Comparison of ENCODE assay signal across 13 cellular contexts in genomic region chr6:1595271-1596087, GRCh38. TPM values are rescaled to one million over a fixed set of nuclear protein-coding genes. Genes with fewer than 3 reads are reported as not detected.
DNase-seq lines count a peak whose midpoint lies in the region; ATAC-seq, FAIRE-seq and TF ChIP-seq lines count a peak whose summit lies in the region.
"Had no signal": no experiment of that assay in that cellular context is flagged by ENCODE, and none has a peak within 500 bp of the region (broad histone marks: within the 10 kb centered on the region; RNA-seq: fewer than 3 reads in every experiment).

No MANE protein-coding gene starts in this region.

- H3K9ac ChIP-seq in SK-N-MC (ENCODE audit: insufficient read length) = no peak overlapping the region
- no peak overlapping the region for H3K9ac ChIP-seq in HepG2 (ENCODE audit: insufficient read depth, low read depth, low read length)

- no TSS peak for BruUV-seq in HepG2 (replicated peaks; lab: Mats Ljungman, UMichigan)

- H3K27me3 Mint-ChIP-seq in activated naive CD8-positive, alpha-beta T cell = peaks cover 35% of the 10 kb centered on the region
- H3K27me3 Mint-ChIP-seq in activated naive CD8-positive, alpha-beta T cell treated with anti-CD3 and anti-CD28 coated beads for 36 hours = peaks cover 76% of the 10 kb centered on the region

- WGBS in HepG2 (ENCODE audit: low lambda C conversion rate) = 43% methylated on average over 16 of the region's 28 CpGs
- WGBS in suprapubic skin = 59% methylated on average over 17 of the region's 28 CpGs

- H3K4me2 ChIP-seq in HepG2 (ENCODE audit: low read depth, low read length) = peak overlapping the region; percentile 82

- intact Hi-C loops in HepG2 (cut with micrococcal nuclease; ENCODE audit: unreplicated experiment) (loop anchor here (1.0 to 10.0 kb wide), 7 partner anchors 509 to 1459 kb away; no protein-coding TSS in a partner anchor), vagina (cut with DNase I) (loop anchor here (5.0 kb wide), 2 partner anchors 757 to 1042 kb away; no protein-coding TSS in a partner anchor)

- H3K9me3 Mint-ChIP-seq in activated naive CD8-positive, alpha-beta T cell (ENCODE audit: low read depth) = no peaks in the 10 kb centered on the region
- H3K9me3 Mint-ChIP-seq in activated naive CD8-positive, alpha-beta T cell treated with anti-CD3 and anti-CD28 coated beads for 36 hours = no peaks in the 10 kb centered on the region

- H3K27ac ChIP-seq in SK-N-MC = no peak overlapping the region
- no peak overlapping the region for H3K27ac ChIP-seq in HepG2 (ENCODE audit: extremely low read length, insufficient read depth, low read length)
- H3K27ac ChIP-seq in suprapubic skin = no peak overlapping the region
- H3K27ac ChIP-seq in vagina = no peak overlapping the region
- H3K27ac ChIP-seq: cardiac muscle cell, psoas muscle, upper lobe of right lung, WERI-Rb-1 had no signal

- DNase-seq in activated naive CD8-positive, alpha-beta T cell treated with anti-CD3 and anti-CD28 coated beads for 36 hours = no peak
- DNase-seq in SK-N-MC (ENCODE audit: low read depth, low spot score) (no peak), HepG2 (ENCODE audit: low spot score) (no peak), suprapubic skin (ENCODE audit: low spot score in 2 of 2) (peak in 1 of 2 donors; percentile 78), vagina (ENCODE audit: extremely low spot score in 2 of 2) (no peak), GDM1 (lab: John Stamatoyannopoulos, UW) (no peak)

- TF ChIP-seq EP300 in HepG2 (IDR thresholded peaks at IDR 0.05; ENCODE audit: low read depth in 2 of 2, low read length in 2 of 2) (no peak), HepG2 (CRISPR knock-in tag; IDR thresholded peaks at IDR 0.05; ENCODE audit: borderline replicate concordance) (no peak), suprapubic skin (IDR thresholded peaks at IDR 0.05) (no peak)

- H3K36me3 Mint-ChIP-seq in activated naive CD8-positive, alpha-beta T cell = no peaks in the 10 kb centered on the region
- no peaks in the 10 kb centered on the region for H3K36me3 Mint-ChIP-seq in activated naive CD8-positive, alpha-beta T cell treated with anti-CD3 and anti-CD28 coated beads for 36 hours

- H3K4me3 ChIP-seq in SK-N-MC (peak overlapping the region; percentile 52), HepG2 (replicated peaks in 1 of 3; ENCODE audit: insufficient read depth in 1 of 3, low read depth in 2 of 3, low read length in 3 of 3) (peak overlapping the region in 1 of 3 experiments; percentile 44; a peak in 2 of 6 replicates), suprapubic skin (peak overlapping the region; percentile 4), vagina (no peak overlapping the region)
- H3K4me3 ChIP-seq: cardiac muscle cell, upper lobe of right lung had no signal

- no peak for TF ChIP-seq CTCF in HepG2 (CRISPR knock-in tag; IDR thresholded peaks at IDR 0.05)
- TF ChIP-seq CTCF in suprapubic skin (IDR thresholded peaks at IDR 0.05) = no peak
- TF ChIP-seq CTCF in vagina (IDR thresholded peaks at IDR 0.05) = no peak

- CTCF ChIA-PET in HepG2 (lab: Yijun Ruan, JAX; ENCODE audit: low intra/inter-chr PET ratio, low total read pairs) = interaction anchor here (1.0 to 2.2 kb wide), 8 partner anchors 509 to 1155 kb away, joined by 3 to 15 read pairs (median 8); partner anchors contain the start of gene MYLK4

- ATAC-seq in HepG2 (peak; percentile 14), HG03108 (IDR thresholded peaks at IDR 0.05; ENCODE audit: unreplicated experiment) (no peak)

- POLR2A ChIA-PET in HepG2 (lab: Yijun Ruan, JAX) = no interaction called here

- no peaks in the 10 kb centered on the region for H4K20me1 ChIP-seq in HepG2 (ENCODE audit: insufficient read depth, low read length)

- peak overlapping the region; percentile 32 for H3K4me3 Mint-ChIP-seq in activated naive CD8-positive, alpha-beta T cell
- no peak overlapping the region for H3K4me3 Mint-ChIP-seq in activated naive CD8-positive, alpha-beta T cell treated with anti-CD3 and anti-CD28 coated beads for 36 hours

- H3K79me2 ChIP-seq in HepG2 (ENCODE audit: insufficient read depth, low read length) = no peaks in the 10 kb centered on the region

- H3K4me1 ChIP-seq in HepG2 (ENCODE audit: insufficient read depth, low read length) = peaks cover 41% of the 10 kb centered on the region
- peaks cover 11% of the 10 kb centered on the region for H3K4me1 ChIP-seq in suprapubic skin
- H3K4me1 ChIP-seq in vagina = no peaks in the 10 kb centered on the region
- H3K4me1 ChIP-seq: psoas muscle had no signal

- no peak for TF ChIP-seq RAD21 in HepG2 (CRISPR knock-in tag; IDR thresholded peaks at IDR 0.05)

- peaks cover 7% of the 10 kb centered on the region for H3K4me1 Mint-ChIP-seq in activated naive CD8-positive, alpha-beta T cell (ENCODE audit: low read depth)
- H3K4me1 Mint-ChIP-seq in activated naive CD8-positive, alpha-beta T cell treated with anti-CD3 and anti-CD28 coated beads for 36 hours = no peaks in the 10 kb centered on the region

- no peak overlapping the region for H2AFZ ChIP-seq in HepG2 (ENCODE audit: low read length)

- no peaks in the 10 kb centered on the region for H3K36me3 ChIP-seq in SK-N-MC (ENCODE audit: insufficient read depth, low read length)
- H3K36me3 ChIP-seq in HepG2 (replicated peaks in 1 of 2; ENCODE audit: control insufficient read depth in 1 of 2, insufficient read depth in 2 of 2, low read length in 2 of 2) = no peaks in the 10 kb centered on the region
- H3K36me3 ChIP-seq in suprapubic skin = no peaks in the 10 kb centered on the region
- H3K36me3 ChIP-seq in vagina = no peaks in the 10 kb centered on the region
- H3K36me3 ChIP-seq: cardiac muscle cell, upper lobe of right lung, WERI-Rb-1 had no signal

- no peak for FAIRE-seq in HepG2 (lab: Jason Lieb, UNC)

- in situ Hi-C loops in HepG2 (cut with HindIII; ENCODE audit: extremely low pct_ligation_motif_present, low pct_unique_long_range_greater_than_20kb) = loop anchor here (5.0 kb wide), 2 partner anchors 757 to 1152 kb away; no protein-coding TSS in a partner anchor

- H3K9me3 ChIP-seq in SK-N-MC (ENCODE audit: low read depth, low read length) (no peaks in the 10 kb centered on the region), HepG2 (ENCODE audit: low read length) (no peaks in the 10 kb centered on the region), suprapubic skin (no peaks in the 10 kb centered on the region), vagina (no peaks in the 10 kb centered on the region)
- H3K9me3 ChIP-seq: Caco-2, psoas muscle, upper lobe of right lung had no signal

- TF ChIP-seq POLR2A in HepG2 (IDR thresholded peaks at IDR 0.05; ENCODE audit: insufficient read depth in 1 of 2, low read depth in 2 of 2, low read length in 2 of 2) (no peak), suprapubic skin (IDR thresholded peaks at IDR 0.05) (no peak), vagina (IDR thresholded peaks at IDR 0.05) (no peak)

- no peak overlapping the region for H3K27ac Mint-ChIP-seq in activated naive CD8-positive, alpha-beta T cell
- no peak overlapping the region for H3K27ac Mint-ChIP-seq in activated naive CD8-positive, alpha-beta T cell treated with anti-CD3 and anti-CD28 coated beads for 36 hours

- H3K27me3 ChIP-seq in HepG2 (ENCODE audit: control insufficient read depth in 1 of 2, insufficient read depth in 2 of 2, low read length in 2 of 2) = peaks cover 11 to 76% of the 10 kb centered on the region in 2 experiments; a peak in 4 of 5 replicates
- peaks cover 66% of the 10 kb centered on the region for H3K27me3 ChIP-seq in suprapubic skin
- H3K27me3 ChIP-seq in vagina = no peaks in the 10 kb centered on the region

TF ChIP-seq in HepG2, 621 proteins besides CTCF, POLR2A, EP300 and RAD21 (continues in another document):
- TF ChIP-seq ZNF784 (CRISPR knock-in tag; IDR thresholded peaks at IDR 0.05; ENCODE audit: borderline replicate concordance) (no peak), TBL1XR1 (IDR thresholded peaks at IDR 0.05; ENCODE audit: borderline replicate concordance, low read length, partially characterized antibody) (no peak)

RNA-seq across cellular contexts. Expression of gene FOXC1, which starts 14.2 kb away (rescaled TPM):
- not detected for total RNA-seq in activated naive CD8-positive, alpha-beta T cell treated with anti-CD3 and anti-CD28 coated beads for 36 hours
- total RNA-seq in HepG2 (2016; rRNA removed; fragmentation: Illumina TruSeq; extraction: Trizol) = 0.46 and 0.55 TPM in 2 replicates
- 0.09 TPM in 1 of 2 replicates, not detected in the other for total RNA-seq in HepG2 (2016; cell fraction: cytosol; rRNA removed; fragmentation: Illumina TruSeq; extraction: Trizol; ENCODE audit: low read depth)
- total RNA-seq in HepG2 (2016; cell fraction: insoluble cytoplasmic fraction; rRNA removed; fragmentation: Illumina TruSeq; extraction: Trizol) = 0.42 and 0.50 TPM in 2 replicates
- 0.28 and 0.31 TPM in 2 replicates for total RNA-seq in HepG2 (2016; cell fraction: membrane; rRNA removed; fragmentation: Illumina TruSeq; extraction: Trizol)
- 0.47 and 0.50 TPM in 2 replicates for total RNA-seq in HepG2 (2016; cell fraction: nucleus; rRNA removed; fragmentation: Illumina TruSeq; extraction: Trizol)
- polyA plus RNA-seq in HepG2 (2011; rRNA removed) = 0.37 and 0.44 TPM in 2 replicates
- polyA plus RNA-seq in HepG2 (2011; cell fraction: cytosol; rRNA removed) = 0.19 and 0.23 TPM in 2 replicates
- polyA plus RNA-seq in HepG2 (2011; cell fraction: nucleus; rRNA removed) = 0.23 and 0.27 TPM in 2 replicates
- 0.30 and 0.53 TPM in 2 replicates for polyA plus RNA-seq in HepG2 (2012)
- polyA plus RNA-seq in HepG2 (2016; cell fraction: cytosol; fragmentation: Illumina TruSeq; extraction: Trizol; ENCODE audit: low read depth) = 0.05 and 0.09 TPM in 2 replicates
- 0.89 and 1.2 TPM in 2 replicates for polyA plus RNA-seq in HepG2 (2016; cell fraction: insoluble cytoplasmic fraction; fragmentation: Illumina TruSeq; extraction: Trizol; ENCODE audit: low read depth)
- 0.26 and 0.35 TPM in 2 replicates for polyA plus RNA-seq in HepG2 (2016; cell fraction: membrane; fragmentation: Illumina TruSeq; extraction: Trizol; ENCODE audit: low read depth)
- 0.72 and 0.95 TPM in 2 replicates for polyA plus RNA-seq in HepG2 (2016; cell fraction: nucleus; fragmentation: Illumina TruSeq; extraction: Trizol; ENCODE audit: insufficient read depth, low read depth)
- polyA minus RNA-seq in HepG2 (2011; rRNA and poly(A)+ RNA removed; ENCODE audit: low replicate concordance) = 0.30 and 18.3 TPM in 2 replicates
- polyA minus RNA-seq in HepG2 (2011; cell fraction: cytosol; rRNA and poly(A)+ RNA removed) = 0.30 and 0.97 TPM in 2 replicates
- 0.25 and 0.52 TPM in 2 replicates for polyA minus RNA-seq in HepG2 (2011; cell fraction: nucleus; rRNA and poly(A)+ RNA removed)
- total RNA-seq in suprapubic skin = 10 to 100 TPM; 14.5 to 35.8 (median 21.4) TPM
- 9.8 TPM for total RNA-seq in vagina

Comparison
In these comparisons a context has a peak if more than half of its experiments do, and no peak if none do; other contexts are left out.
1. H3K4me3 ChIP-seq: peak in SK-N-MC (single experiment) and suprapubic skin (single experiment); none in vagina (0 of 2).